1 cellular context compared by ENCODE assay signal in the genomic region with DNA sequence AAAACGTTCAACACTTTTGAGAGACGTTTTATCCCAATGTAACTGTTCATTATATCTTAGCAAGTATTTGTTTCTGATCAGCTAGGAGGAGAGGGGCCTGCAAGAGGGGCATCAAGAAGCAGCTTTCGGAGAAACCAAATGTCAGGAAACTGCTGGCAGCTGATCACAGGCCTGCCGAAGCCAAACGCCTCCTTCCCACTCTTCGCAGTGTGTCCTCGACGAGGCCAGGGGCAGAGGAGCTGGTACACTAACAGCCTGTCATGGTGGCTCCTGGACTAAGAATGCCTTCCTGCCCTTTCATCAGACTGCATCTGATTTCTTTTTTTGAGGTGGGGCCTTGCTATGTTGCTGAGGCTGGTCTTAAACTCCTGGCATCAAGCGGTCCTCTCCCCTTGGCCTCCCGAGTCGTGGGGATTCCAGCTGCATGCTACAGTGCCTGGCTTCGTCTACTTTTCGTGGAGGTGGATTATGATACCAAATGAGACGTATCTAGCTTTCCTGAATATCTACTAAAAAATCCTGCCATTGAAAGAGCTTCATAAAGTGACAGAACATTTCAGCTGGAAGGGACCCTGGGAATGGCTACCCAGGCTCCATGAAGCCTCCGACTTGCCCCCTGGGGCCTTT.
TF ChIP-seq lines count a peak whose summit lies in the region.

No MANE protein-coding gene starts in this region.

TF ChIP-seq in H1, 55 proteins besides CTCF, POLR2A, EP300 and RAD21:
- TF ChIP-seq, protein P1, sequence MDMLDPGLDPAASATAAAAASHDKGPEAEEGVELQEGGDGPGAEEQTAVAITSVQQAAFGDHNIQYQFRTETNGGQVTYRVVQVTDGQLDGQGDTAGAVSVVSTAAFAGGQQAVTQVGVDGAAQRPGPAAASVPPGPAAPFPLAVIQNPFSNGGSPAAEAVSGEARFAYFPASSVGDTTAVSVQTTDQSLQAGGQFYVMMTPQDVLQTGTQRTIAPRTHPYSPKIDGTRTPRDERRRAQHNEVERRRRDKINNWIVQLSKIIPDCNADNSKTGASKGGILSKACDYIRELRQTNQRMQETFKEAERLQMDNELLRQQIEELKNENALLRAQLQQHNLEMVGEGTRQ (IDR thresholded peaks at IDR 0.05; ENCODE audit: low read length), result no peak
- TF ChIP-seq KDM1A (IDR thresholded peaks at IDR 0.05; ENCODE audit: borderline replicate concordance, low read length) (no peak), HDAC2 (IDR thresholded peaks at IDR 0.05; ENCODE audit: borderline replicate concordance in 1 of 2, low read depth in 2 of 2, low read length in 2 of 2) (no peak), SRF (IDR thresholded peaks at IDR 0.05; ENCODE audit: low read depth, low read length) (no peak), HDAC6 (IDR thresholded peaks at IDR 0.05; ENCODE audit: low read depth, low read length) (no peak), TEAD4 (IDR thresholded peaks at IDR 0.05; ENCODE audit: low read depth, low read length) (no peak), BACH1 (IDR thresholded peaks at IDR 0.05; ENCODE audit: low read length) (no peak), CBX8 (IDR thresholded peaks at IDR 0.05; ENCODE audit: borderline replicate concordance, low read depth, low read length) (no peak), NANOG (IDR thresholded peaks at IDR 0.05; ENCODE audit: insufficient read depth, low read depth, low read length, poor library complexity, severe bottlenecking) (no peak), SP4 (IDR thresholded peaks at IDR 0.05; ENCODE audit: low read length) (no peak), SAP30 (IDR thresholded peaks at IDR 0.05; ENCODE audit: insufficient read depth, insufficient replicate concordance, low read length) (no peak), TBP (IDR thresholded peaks at IDR 0.05; ENCODE audit: low read depth, low read length) (no peak)
- TF ChIP-seq, protein P2, sequence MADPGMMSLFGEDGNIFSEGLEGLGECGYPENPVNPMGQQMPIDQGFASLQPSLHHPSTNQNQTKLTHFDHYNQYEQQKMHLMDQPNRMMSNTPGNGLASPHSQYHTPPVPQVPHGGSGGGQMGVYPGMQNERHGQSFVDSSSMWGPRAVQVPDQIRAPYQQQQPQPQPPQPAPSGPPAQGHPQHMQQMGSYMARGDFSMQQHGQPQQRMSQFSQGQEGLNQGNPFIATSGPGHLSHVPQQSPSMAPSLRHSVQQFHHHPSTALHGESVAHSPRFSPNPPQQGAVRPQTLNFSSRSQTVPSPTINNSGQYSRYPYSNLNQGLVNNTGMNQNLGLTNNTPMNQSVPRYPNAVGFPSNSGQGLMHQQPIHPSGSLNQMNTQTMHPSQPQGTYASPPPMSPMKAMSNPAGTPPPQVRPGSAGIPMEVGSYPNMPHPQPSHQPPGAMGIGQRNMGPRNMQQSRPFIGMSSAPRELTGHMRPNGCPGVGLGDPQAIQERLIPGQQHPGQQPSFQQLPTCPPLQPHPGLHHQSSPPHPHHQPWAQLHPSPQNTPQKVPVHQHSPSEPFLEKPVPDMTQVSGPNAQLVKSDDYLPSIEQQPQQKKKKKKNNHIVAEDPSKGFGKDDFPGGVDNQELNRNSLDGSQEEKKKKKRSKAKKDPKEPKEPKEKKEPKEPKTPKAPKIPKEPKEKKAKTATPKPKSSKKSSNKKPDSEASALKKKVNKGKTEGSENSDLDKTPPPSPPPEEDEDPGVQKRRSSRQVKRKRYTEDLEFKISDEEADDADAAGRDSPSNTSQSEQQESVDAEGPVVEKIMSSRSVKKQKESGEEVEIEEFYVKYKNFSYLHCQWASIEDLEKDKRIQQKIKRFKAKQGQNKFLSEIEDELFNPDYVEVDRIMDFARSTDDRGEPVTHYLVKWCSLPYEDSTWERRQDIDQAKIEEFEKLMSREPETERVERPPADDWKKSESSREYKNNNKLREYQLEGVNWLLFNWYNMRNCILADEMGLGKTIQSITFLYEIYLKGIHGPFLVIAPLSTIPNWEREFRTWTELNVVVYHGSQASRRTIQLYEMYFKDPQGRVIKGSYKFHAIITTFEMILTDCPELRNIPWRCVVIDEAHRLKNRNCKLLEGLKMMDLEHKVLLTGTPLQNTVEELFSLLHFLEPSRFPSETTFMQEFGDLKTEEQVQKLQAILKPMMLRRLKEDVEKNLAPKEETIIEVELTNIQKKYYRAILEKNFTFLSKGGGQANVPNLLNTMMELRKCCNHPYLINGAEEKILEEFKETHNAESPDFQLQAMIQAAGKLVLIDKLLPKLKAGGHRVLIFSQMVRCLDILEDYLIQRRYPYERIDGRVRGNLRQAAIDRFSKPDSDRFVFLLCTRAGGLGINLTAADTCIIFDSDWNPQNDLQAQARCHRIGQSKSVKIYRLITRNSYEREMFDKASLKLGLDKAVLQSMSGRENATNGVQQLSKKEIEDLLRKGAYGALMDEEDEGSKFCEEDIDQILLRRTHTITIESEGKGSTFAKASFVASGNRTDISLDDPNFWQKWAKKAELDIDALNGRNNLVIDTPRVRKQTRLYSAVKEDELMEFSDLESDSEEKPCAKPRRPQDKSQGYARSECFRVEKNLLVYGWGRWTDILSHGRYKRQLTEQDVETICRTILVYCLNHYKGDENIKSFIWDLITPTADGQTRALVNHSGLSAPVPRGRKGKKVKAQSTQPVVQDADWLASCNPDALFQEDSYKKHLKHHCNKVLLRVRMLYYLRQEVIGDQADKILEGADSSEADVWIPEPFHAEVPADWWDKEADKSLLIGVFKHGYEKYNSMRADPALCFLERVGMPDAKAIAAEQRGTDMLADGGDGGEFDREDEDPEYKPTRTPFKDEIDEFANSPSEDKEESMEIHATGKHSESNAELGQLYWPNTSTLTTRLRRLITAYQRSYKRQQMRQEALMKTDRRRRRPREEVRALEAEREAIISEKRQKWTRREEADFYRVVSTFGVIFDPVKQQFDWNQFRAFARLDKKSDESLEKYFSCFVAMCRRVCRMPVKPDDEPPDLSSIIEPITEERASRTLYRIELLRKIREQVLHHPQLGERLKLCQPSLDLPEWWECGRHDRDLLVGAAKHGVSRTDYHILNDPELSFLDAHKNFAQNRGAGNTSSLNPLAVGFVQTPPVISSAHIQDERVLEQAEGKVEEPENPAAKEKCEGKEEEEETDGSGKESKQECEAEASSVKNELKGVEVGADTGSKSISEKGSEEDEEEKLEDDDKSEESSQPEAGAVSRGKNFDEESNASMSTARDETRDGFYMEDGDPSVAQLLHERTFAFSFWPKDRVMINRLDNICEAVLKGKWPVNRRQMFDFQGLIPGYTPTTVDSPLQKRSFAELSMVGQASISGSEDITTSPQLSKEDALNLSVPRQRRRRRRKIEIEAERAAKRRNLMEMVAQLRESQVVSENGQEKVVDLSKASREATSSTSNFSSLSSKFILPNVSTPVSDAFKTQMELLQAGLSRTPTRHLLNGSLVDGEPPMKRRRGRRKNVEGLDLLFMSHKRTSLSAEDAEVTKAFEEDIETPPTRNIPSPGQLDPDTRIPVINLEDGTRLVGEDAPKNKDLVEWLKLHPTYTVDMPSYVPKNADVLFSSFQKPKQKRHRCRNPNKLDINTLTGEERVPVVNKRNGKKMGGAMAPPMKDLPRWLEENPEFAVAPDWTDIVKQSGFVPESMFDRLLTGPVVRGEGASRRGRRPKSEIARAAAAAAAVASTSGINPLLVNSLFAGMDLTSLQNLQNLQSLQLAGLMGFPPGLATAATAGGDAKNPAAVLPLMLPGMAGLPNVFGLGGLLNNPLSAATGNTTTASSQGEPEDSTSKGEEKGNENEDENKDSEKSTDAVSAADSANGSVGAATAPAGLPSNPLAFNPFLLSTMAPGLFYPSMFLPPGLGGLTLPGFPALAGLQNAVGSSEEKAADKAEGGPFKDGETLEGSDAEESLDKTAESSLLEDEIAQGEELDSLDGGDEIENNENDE (IDR thresholded peaks at IDR 0.05; ENCODE audit: insufficient replicate concordance, low read length), result no peak
